Comparison of ENCODE assay signal across 8 cellular contexts in the genomic region with DNA sequence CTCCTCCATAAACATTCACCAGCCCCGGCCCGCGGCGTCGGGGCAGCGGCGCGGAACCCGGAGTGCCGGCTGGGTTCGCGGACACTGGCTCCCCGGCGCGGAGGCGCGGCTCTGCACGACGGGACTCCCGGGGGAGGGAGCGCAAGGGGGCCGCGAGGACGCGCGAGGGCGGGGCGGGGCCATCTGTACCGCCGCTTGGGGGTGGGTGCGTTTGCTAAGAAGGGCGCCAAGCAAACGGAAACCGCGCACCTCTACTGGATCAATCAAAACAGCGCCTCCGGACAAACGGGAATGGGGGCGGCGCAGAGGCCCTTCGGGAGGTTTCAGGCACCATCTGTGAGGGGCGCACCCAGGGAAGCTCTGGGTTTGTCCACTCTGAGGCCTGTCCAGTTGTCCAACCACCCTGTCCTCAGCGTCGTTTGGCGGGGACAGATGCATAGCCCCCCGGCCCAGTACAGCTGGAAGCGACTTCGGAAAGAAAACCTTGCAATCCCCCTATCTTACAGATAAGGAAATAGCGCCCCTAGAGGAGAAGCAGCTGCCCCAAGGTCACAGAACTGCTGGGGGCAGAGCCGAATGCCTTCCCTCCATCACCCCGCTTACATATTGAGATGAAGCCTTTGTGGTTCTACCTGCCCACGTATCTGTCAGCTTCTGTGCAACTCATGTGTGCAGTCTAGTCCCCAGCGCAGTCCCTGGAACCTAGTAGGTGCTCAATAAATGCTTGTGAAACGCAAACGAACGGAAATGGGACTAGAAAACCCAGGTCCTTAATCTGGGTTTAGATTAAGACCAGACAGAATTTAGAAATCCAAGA. TPM values are rescaled to one million over a fixed set of nuclear protein-coding genes. Genes with fewer than 3 reads are reported as not detected.
DNase-seq lines count a peak whose midpoint lies in the region; ATAC-seq and TF ChIP-seq lines count a peak whose summit lies in the region.

No MANE protein-coding gene starts in this region.

- peak overlapping the region; percentile 83 for H2AFZ ChIP-seq in DND-41 (ENCODE audit: low read depth, low read length)

- peak; percentile 87 for DNase-seq in DND-41
- peak; percentile 89 for DNase-seq in NCI-H510A treated with DMSO at 0.1 percent for 48 hours (lab: John Stamatoyannopoulos, UW)
- peak; percentile 49 for DNase-seq in activated CD4-positive, alpha-beta T cell treated with anti-CD3 and anti-CD28 coated beads, Interleukin-2, amount 50 U/mL, for 1 hour
- peak in 5 of 10 donors; percentile 33 to 62 (median 45) for DNase-seq in dorsolateral prefrontal cortex
- DNase-seq in lower lobe of right lung = peak; percentile 56
- DNase-seq in stimulated activated CD4-positive, alpha-beta T cell treated with anti-CD3 and anti-CD28 coated beads, TNF-alpha, amount 100 ng/mL, for 4 hours (ENCODE audit: low read depth in 3 of 3) = peak; percentile 19 to 42 (median 36)

- peak overlapping the region; percentile 52 for H3K9ac ChIP-seq in DND-41 (ENCODE audit: low read depth, low read length)

- H3K36me3 ChIP-seq in DND-41 (ENCODE audit: insufficient read depth, low read length) (no peaks in the 10 kb centered on the region), lower lobe of right lung (no peaks in the 10 kb centered on the region)

- peak overlapping the region; percentile 25 to 64; a peak in 3 of 4 replicates for H3K4me3 ChIP-seq in DND-41 (ENCODE audit: low read depth in 1 of 2, low read length in 2 of 2)
- H3K4me3 ChIP-seq in dorsolateral prefrontal cortex = peak overlapping the region; percentile 31 to 75 (median 55)
- peak overlapping the region; percentile 59 for H3K4me3 ChIP-seq in lower lobe of right lung

- TF ChIP-seq CTCF in DND-41 (IDR thresholded peaks at IDR 0.05; ENCODE audit: borderline replicate concordance, extremely low read depth, low read length, poor library complexity, severe bottlenecking) (peak; percentile 92), dorsolateral prefrontal cortex (IDR thresholded peaks at IDR 0.05 in 54 of 56, conservative IDR thresholded peaks at IDR 0.05 in 2 of 56; ENCODE audit: low read depth in 1 of 56, partially characterized antibody in 56 of 56) (peak; percentile 38 to 85 (median 66)), lower lobe of right lung (IDR thresholded peaks at IDR 0.05) (peak; percentile 72)

- H3K79me2 ChIP-seq in DND-41 (ENCODE audit: insufficient read depth, low read length) = no peaks in the 10 kb centered on the region

- H3K4me2 ChIP-seq in DND-41 (ENCODE audit: insufficient read depth, low read length) = peak overlapping the region; percentile 95

- intact Hi-C loops in dorsolateral prefrontal cortex (cut with DNase I) = no loop called here
- intact Hi-C loops in lower lobe of right lung (cut with DNase I) = loop anchor here (10.0 kb wide), 1 partner anchor 122 kb away; no protein-coding TSS in a partner anchor

- H3K27me3 ChIP-seq in DND-41 (ENCODE audit: insufficient read depth, low read length, poor library complexity) = peaks cover 23% of the 10 kb centered on the region
- peaks cover 0 to 11% (median 0%) of the 10 kb centered on the region in 45 donors for H3K27me3 ChIP-seq in dorsolateral prefrontal cortex
- H3K27me3 ChIP-seq in lower lobe of right lung (ENCODE audit: low read depth) = peaks cover 32% of the 10 kb centered on the region

- peaks cover 5% of the 10 kb centered on the region for H4K20me1 ChIP-seq in DND-41 (ENCODE audit: insufficient read depth, low read length)

- H3K27ac ChIP-seq in DND-41 (ENCODE audit: low read length) (peak overlapping the region; percentile 42; the same call in 1 of the 2 replicates), dorsolateral prefrontal cortex (no peak overlapping the region), lower lobe of right lung (no peak overlapping the region)

- H3K9me3 ChIP-seq in DND-41 (ENCODE audit: insufficient read depth, low read length, severe bottlenecking) (no peaks in the 10 kb centered on the region), lower lobe of right lung (no peaks in the 10 kb centered on the region)

- ATAC-seq in DND-41 (ENCODE audit: insufficient read depth, low read depth) (peak; percentile 90), HG02763 (IDR thresholded peaks at IDR 0.05; ENCODE audit: unreplicated experiment) (peak; percentile 66), lower lobe of right lung (peak; percentile 85 to 88), GM19455 (IDR thresholded peaks at IDR 0.05; ENCODE audit: unreplicated experiment) (no peak)

- H3K4me1 ChIP-seq in DND-41 (ENCODE audit: insufficient read depth, low read length) = peaks cover 17% of the 10 kb centered on the region
- peaks cover 9% of the 10 kb centered on the region for H3K4me1 ChIP-seq in lower lobe of right lung

RNA-seq across cellular contexts. Expression of gene SLIT1, which starts 10.7 kb away (rescaled TPM):
- 100 to 1,000 TPM in 2 of 120 experiments, 10 to 100 TPM in 118; 26.6 to 109 (median 71.5) TPM for total RNA-seq in dorsolateral prefrontal cortex
- total RNA-seq in lower lobe of right lung = 0.41 TPM

Comparison
In these comparisons a context has a peak if more than half of its experiments do, and no peak if none do; other contexts are left out.
1. RNA of gene SLIT1, which starts 10.7 kb away (total RNA-seq): 26.6 to 109 TPM in dorsolateral prefrontal cortex; 0.41 TPM in lower lobe of right lung (single experiment); every median in the first group is over 10 times any median in the second.
2. Peak in every context shown above with its lines, with median percentiles within 50 percentile points of each other: H3K4me3 ChIP-seq and CTCF ChIP-seq.